Comparison of ENCODE assay signal across 8 cellular contexts in the genomic region with DNA sequence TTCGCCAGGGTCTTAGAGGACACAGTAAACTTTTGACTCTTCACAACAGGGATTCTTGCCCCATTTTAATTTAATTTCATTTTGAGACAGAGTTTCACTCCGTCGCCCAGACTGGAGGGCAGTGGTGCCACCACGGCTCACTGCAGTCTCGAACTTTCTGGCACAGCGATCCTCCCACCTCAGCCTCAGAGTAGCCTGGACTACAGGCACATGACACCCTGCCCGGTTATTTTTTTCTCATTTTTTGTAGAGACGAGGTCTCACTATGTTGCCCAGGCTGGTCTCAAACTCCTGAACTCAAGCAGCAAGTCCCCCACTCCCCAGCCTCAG. TPM values are rescaled to one million over a fixed set of nuclear protein-coding genes. Genes with fewer than 3 reads are reported as not detected.
DNase-seq lines count a peak whose midpoint lies in the region; ATAC-seq and TF ChIP-seq lines count a peak whose summit lies in the region.
"Had no signal": no experiment of that assay in that cellular context is flagged by ENCODE, and none has a peak within 500 bp of the region (broad histone marks: within the 10 kb centered on the region; RNA-seq: fewer than 3 reads in every experiment).

No MANE protein-coding gene starts in this region.

- H3K9me3 Mint-ChIP-seq in HFFc6 (no peaks in the 10 kb centered on the region), glutamatergic neuron (ENCODE audit: unreplicated experiment) (no peaks in the 10 kb centered on the region)
- H3K9me3 Mint-ChIP-seq in stimulated activated naive B cell treated with anti-CD40 and anti-IgM and Interleukin-4, amounts not matched to agents 10 μg/mL and 1 μg/mL and 100 μg/mL, for 72 hours = no peaks in the 10 kb centered on the region

- ATAC-seq in stimulated activated naive B cell treated with anti-CD40 and anti-IgM and Interleukin-4, amounts not matched to agents 10 μg/mL and 1 μg/mL and 100 μg/mL, for 72 hours (replicated peaks) = peak; percentile 11 to 22

- no peak for TF ChIP-seq POLR2A in adrenal gland (IDR thresholded peaks at IDR 0.05)

- H3K36me3 Mint-ChIP-seq in HFFc6 (ENCODE audit: low read depth) = peaks cover 7% of the 10 kb centered on the region; the same call in 1 of the 2 replicates
- no peaks in the 10 kb centered on the region for H3K36me3 Mint-ChIP-seq in glutamatergic neuron (ENCODE audit: unreplicated experiment)
- peaks cover 9 to 12% of the 10 kb centered on the region in 2 donors for H3K36me3 Mint-ChIP-seq in stimulated activated naive B cell treated with anti-CD40 and anti-IgM and Interleukin-4, amounts not matched to agents 10 μg/mL and 1 μg/mL and 100 μg/mL, for 72 hours

- WGBS in adrenal gland, 4 donors = 59 to 69% (median 61%) methylated on average over 7 to 8 of the region's 8 CpGs

- intact Hi-C loops in adrenal gland (cut with DNase I) = no loop called here

- H3K27me3 Mint-ChIP-seq in HFFc6 (ENCODE audit: insufficient read depth) (peaks cover 4% of the 10 kb centered on the region), glutamatergic neuron (ENCODE audit: unreplicated experiment) (no peaks in the 10 kb centered on the region)
- H3K27me3 Mint-ChIP-seq in stimulated activated naive B cell treated with anti-CD40 and anti-IgM and Interleukin-4, amounts not matched to agents 10 μg/mL and 1 μg/mL and 100 μg/mL, for 72 hours = peaks cover 5 to 6% of the 10 kb centered on the region in 2 donors

- no peak for DNase-seq in HFFc6
- no peak for DNase-seq in glutamatergic neuron
- no peak for DNase-seq in stimulated activated naive B cell treated with anti-CD40 and anti-IgM and Interleukin-4, amounts not matched to agents 10 μg/mL and 1 μg/mL and 100 μg/mL, for 72 hours
- no peak for DNase-seq in adrenal gland
- no peak for DNase-seq in NCI-H146 treated with DMSO at 0.1 percent for 48 hours (lab: John Stamatoyannopoulos, UW; ENCODE audit: unreplicated experiment)
- DNase-seq in HK-2 (ENCODE audit: unreplicated experiment) = no peak

- peaks cover 6 to 10% of the 10 kb centered on the region in 2 donors for H3K4me1 ChIP-seq in adrenal gland (replicated peaks in 1 of 2)

- peak overlapping the region in 2 of 4 donors; percentile 70 to 93 for H3K4me3 ChIP-seq in adrenal gland

- peaks cover 6% of the 10 kb centered on the region; the same call in 1 of the 2 replicates for H3K4me1 Mint-ChIP-seq in HFFc6 (ENCODE audit: low read depth)
- peaks cover 3% of the 10 kb centered on the region for H3K4me1 Mint-ChIP-seq in glutamatergic neuron (ENCODE audit: low read depth, unreplicated experiment)
- peaks cover 5 to 10% of the 10 kb centered on the region in 2 donors for H3K4me1 Mint-ChIP-seq in stimulated activated naive B cell treated with anti-CD40 and anti-IgM and Interleukin-4, amounts not matched to agents 10 μg/mL and 1 μg/mL and 100 μg/mL, for 72 hours

- H3K9me3 ChIP-seq in adrenal gland (replicated peaks in 1 of 3) = no peaks in the 10 kb centered on the region

- H3K36me3 ChIP-seq in adrenal gland (replicated peaks in 1 of 2) = peaks cover 0 to 18% of the 10 kb centered on the region in 2 donors

- no peaks in the 10 kb centered on the region for H3K27me3 ChIP-seq in adrenal gland

- H3K4me3 Mint-ChIP-seq in HFFc6 = peak overlapping the region; percentile 87
- peak overlapping the region; percentile 83 for H3K4me3 Mint-ChIP-seq in glutamatergic neuron (ENCODE audit: unreplicated experiment)
- H3K4me3 Mint-ChIP-seq in stimulated activated naive B cell treated with anti-CD40 and anti-IgM and Interleukin-4, amounts not matched to agents 10 μg/mL and 1 μg/mL and 100 μg/mL, for 72 hours = peak overlapping the region; percentile 82 to 84

- H3K27ac ChIP-seq in VCaP = peak overlapping the region; percentile 81; the same call in 1 of the 2 replicates
- no peak overlapping the region for H3K27ac ChIP-seq in adrenal gland

- no peak overlapping the region for H3K27ac Mint-ChIP-seq in HFFc6
- no peak overlapping the region for H3K27ac Mint-ChIP-seq in glutamatergic neuron (ENCODE audit: unreplicated experiment)
- peak overlapping the region; percentile 73 for H3K27ac Mint-ChIP-seq in stimulated activated naive B cell treated with anti-CD40 and anti-IgM and Interleukin-4, amounts not matched to agents 10 μg/mL and 1 μg/mL and 100 μg/mL, for 72 hours

- TF ChIP-seq CTCF in HFFc6 (IDR thresholded peaks at IDR 0.05) (peak; percentile 63), VCaP (conservative IDR thresholded peaks at IDR 0.05) (no peak; the same call in 1 of the 2 replicates), glutamatergic neuron (IDR thresholded peaks at IDR 0.05; ENCODE audit: partially characterized antibody, unreplicated experiment) (peak; percentile 46), adrenal gland (IDR thresholded peaks at IDR 0.05) (peak in 1 of 6 experiments; percentile 21)

RNA-seq across cellular contexts. Expression of a gene that starts 0.3 kb away (rescaled TPM):
- 10 to 100 TPM; 15.2 to 21.0 (median 18.5) TPM for total RNA-seq in HFFc6 (2021; fragmentation: NEBNext Ultra II Directional; extraction: Animal tissue kit (Norgen Biotek cat#: 25700))
- total RNA-seq in glutamatergic neuron (ENCODE audit: unreplicated experiment) (9.1 TPM), adrenal gland (10 to 100 TPM in 7 of 8 donors, 1 to 10 TPM in 1; 9.7 to 18.7 (median 15.2) TPM)
- polyA plus RNA-seq in adrenal gland = 1 to 10 TPM; 5.0 to 7.1 (median 6.7) TPM

RNA-seq across cellular contexts. Expression of a gene that starts 5.2 kb away (rescaled TPM):
- not detected for total RNA-seq in HFFc6 (2021; fragmentation: NEBNext Ultra II Directional; extraction: Animal tissue kit (Norgen Biotek cat#: 25700))
- total RNA-seq in glutamatergic neuron (ENCODE audit: unreplicated experiment) = 2.2 TPM
- under 1 TPM in 5 of 8 donors, not detected in 3; 0.10 to 0.27 (median 0.14) TPM for total RNA-seq in adrenal gland
- polyA plus RNA-seq in adrenal gland = under 1 TPM in 2 of 3 donors, not detected in 1; under 0.01 to 0.02 TPM

RNA-seq across cellular contexts. Expression of a gene that starts 21.0 kb away (rescaled TPM):
- total RNA-seq in HFFc6 (2021; fragmentation: NEBNext Ultra II Directional; extraction: Animal tissue kit (Norgen Biotek cat#: 25700)) = not detected
- total RNA-seq in glutamatergic neuron (ENCODE audit: unreplicated experiment) (not detected), adrenal gland (not detected)
- not detected for polyA plus RNA-seq in adrenal gland
- total RNA-seq: M059J had no signal

RNA-seq across cellular contexts. Expression of a gene that starts 22.8 kb away (rescaled TPM):
- 10 to 100 TPM in 5 of 6 experiments, 1 to 10 TPM in 1; 8.9 to 14.1 (median 12.7) TPM for total RNA-seq in HFFc6 (2021; fragmentation: NEBNext Ultra II Directional; extraction: Animal tissue kit (Norgen Biotek cat#: 25700))
- 10.1 TPM for total RNA-seq in glutamatergic neuron (ENCODE audit: unreplicated experiment)
- total RNA-seq in adrenal gland = 10 to 100 TPM in 4 of 8 donors, 1 to 10 TPM in 4; 3.3 to 14.3 (median 9.4) TPM
- 1 to 10 TPM; 3.5 to 5.3 (median 3.7) TPM for polyA plus RNA-seq in adrenal gland

RNA-seq across cellular contexts. Expression of a gene that starts 51.8 kb away (rescaled TPM):
- total RNA-seq in HFFc6 (2021; fragmentation: NEBNext Ultra II Directional; extraction: Animal tissue kit (Norgen Biotek cat#: 25700)) = not detected
- not detected for total RNA-seq in glutamatergic neuron (ENCODE audit: unreplicated experiment)
- not detected for total RNA-seq in adrenal gland
- not detected for polyA plus RNA-seq in adrenal gland
- total RNA-seq: M059J had no signal
